13 cellular contexts compared by ENCODE assay signal in the genomic region with DNA sequence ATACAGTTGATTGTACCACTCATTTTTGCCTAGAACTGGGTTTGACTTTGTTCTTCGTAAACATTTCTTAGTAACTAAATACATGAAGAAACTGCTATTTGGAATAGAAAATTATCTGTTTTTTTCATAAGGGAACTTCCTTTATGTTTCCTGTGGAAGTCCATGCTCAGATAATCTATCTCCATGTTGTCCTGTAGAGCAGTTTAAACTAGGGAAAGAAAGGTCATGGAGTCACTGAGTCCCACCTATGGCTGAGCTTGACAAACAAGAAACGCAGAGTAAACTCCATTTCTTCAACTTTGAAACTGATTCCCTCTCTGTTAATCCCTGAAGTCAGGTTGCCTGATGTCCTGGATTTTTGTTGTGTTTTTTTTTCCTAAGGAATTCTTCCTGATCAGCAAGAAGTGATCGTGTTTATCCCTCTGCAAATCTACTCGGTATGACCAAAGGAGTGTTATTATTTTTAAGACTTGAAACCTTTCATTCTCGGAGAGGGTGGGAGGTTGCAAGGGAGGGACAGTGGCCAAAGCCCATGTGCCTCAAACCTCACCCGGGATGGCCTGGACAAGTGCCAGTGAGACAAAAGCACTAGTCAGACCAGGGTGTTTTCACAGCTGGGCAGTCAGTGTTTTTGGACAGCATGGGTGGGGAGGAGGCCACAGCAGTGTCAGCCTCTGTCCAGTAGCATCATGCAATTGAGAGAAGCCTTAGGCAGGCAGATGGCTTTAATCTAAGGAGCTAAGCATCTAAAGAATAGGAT. TPM values are rescaled to one million over a fixed set of nuclear protein-coding genes. Genes with fewer than 3 reads are reported as not detected.
DNase-seq lines count a peak whose midpoint lies in the region; ATAC-seq, FAIRE-seq and TF ChIP-seq lines count a peak whose summit lies in the region.
"Had no signal": no experiment of that assay in that cellular context is flagged by ENCODE, and none has a peak within 500 bp of the region (broad histone marks: within the 10 kb centered on the region; RNA-seq: fewer than 3 reads in every experiment).

No MANE protein-coding gene starts in this region.

- H3K4me3 Mint-ChIP-seq in activated CD4-positive, alpha-beta T cell treated with anti-CD3 and anti-CD28 coated beads, Interleukin-2, amount 10 ng/mL, durations not matched to agents 24 days and 14 days: no peak overlapping the region
- H3K4me3 Mint-ChIP-seq: nephron progenitor cell, WTC11 had no signal

- in situ Hi-C loops in astrocyte of the spinal cord (cut with HindIII; ENCODE audit: low sequenced_read_pairs): loop anchor here (25.0 kb wide), 1 partner anchor 233 kb away; no protein-coding TSS in a partner anchor

- peak; percentile 59 to 95 for ATAC-seq in left cardiac atrium
- ATAC-seq in HG02970 (IDR thresholded peaks at IDR 0.05; ENCODE audit: low FRiP score, unreplicated experiment): no peak
- ATAC-seq: WTC11 had no signal

- TF ChIP-seq CTCF in astrocyte of the spinal cord (IDR thresholded peaks at IDR 0.05; ENCODE audit: low read depth, low read length) (no peak), spleen (IDR thresholded peaks at IDR 0.05 in 8 of 11, conservative IDR thresholded peaks at IDR 0.05 in 3 of 11) (no peak)

- 56 to 70% (median 69%) methylated on average over 6 of the region's 6 CpGs for WGBS in spleen, 5 donors

- no peaks in the 10 kb centered on the region for H3K27me3 Mint-ChIP-seq in activated CD4-positive, alpha-beta T cell treated with anti-CD3 and anti-CD28 coated beads, Interleukin-2, amount 10 ng/mL, durations not matched to agents 24 days and 14 days

- peaks cover 9% of the 10 kb centered on the region for H3K36me3 Mint-ChIP-seq in activated CD4-positive, alpha-beta T cell treated with anti-CD3 and anti-CD28 coated beads, Interleukin-2, amount 10 ng/mL, durations not matched to agents 24 days and 14 days (ENCODE audit: low read depth)

- H3K27ac ChIP-seq in spleen: peak overlapping the region in 7 of 8 donors; percentile 23 to 79 (median 69)
- H3K27ac ChIP-seq: KMS-11 had no signal

- no peak overlapping the region for H3K27ac Mint-ChIP-seq in activated CD4-positive, alpha-beta T cell treated with anti-CD3 and anti-CD28 coated beads, Interleukin-2, amount 10 ng/mL, durations not matched to agents 24 days and 14 days
- H3K27ac Mint-ChIP-seq: nephron progenitor cell, WTC11 had no signal

- H3K4me1 ChIP-seq in spleen: peaks cover 0 to 8% (median 4%) of the 10 kb centered on the region in 6 donors

- TF ChIP-seq POLR2A in spleen (IDR thresholded peaks at IDR 0.05): no peak

- H3K27me3 ChIP-seq in spleen (replicated peaks in 1 of 7): no peaks in the 10 kb centered on the region

- peaks cover 0 to 4% (median 0%) of the 10 kb centered on the region in 8 donors for H3K9me3 ChIP-seq in spleen

- H3K9me3 Mint-ChIP-seq in activated CD4-positive, alpha-beta T cell treated with anti-CD3 and anti-CD28 coated beads, Interleukin-2, amount 10 ng/mL, durations not matched to agents 24 days and 14 days: peaks cover 3% of the 10 kb centered on the region

- DNase-seq in HS-27A (ENCODE audit: low read depth) (peak; percentile 96), astrocyte of the spinal cord (ENCODE audit: low read depth, low spot score) (peak; percentile 94), left cardiac atrium (peak; percentile 80), spleen (no peak), DMS79 treated with DMSO at 0.1 percent for 48 hours (lab: John Stamatoyannopoulos, UW) (no peak), frontal cortex (ENCODE audit: low spot score in 2 of 2) (no peak)
- no peak for DNase-seq in activated CD4-positive, alpha-beta T cell treated with anti-CD3 and anti-CD28 coated beads, Interleukin-2, amount 10 ng/mL, durations not matched to agents 24 days and 14 days
- DNase-seq: activated naive CD4-positive, alpha-beta T cell treated with anti-CD3 and anti-CD28 coated beads, Interleukin-2, amount 50 U/mL, for 16 hours; foreskin melanocyte; nephron progenitor cell had no signal

- no peak overlapping the region for H3K4me3 ChIP-seq in astrocyte of the spinal cord (ENCODE audit: low read depth, low read length)
- H3K4me3 ChIP-seq in spleen: no peak overlapping the region

- peaks cover 2% of the 10 kb centered on the region for H3K4me1 Mint-ChIP-seq in activated CD4-positive, alpha-beta T cell treated with anti-CD3 and anti-CD28 coated beads, Interleukin-2, amount 10 ng/mL, durations not matched to agents 24 days and 14 days

- FAIRE-seq in frontal cortex (lab: Jason Lieb, UNC): no peak

- no peaks in the 10 kb centered on the region for H3K36me3 ChIP-seq in spleen

- intact Hi-C loops in left cardiac atrium (cut with DNase I): loop anchor here in 1 of 2 donors (10.0 kb wide), 1 partner anchor 136 kb away; no protein-coding TSS in a partner anchor
- intact Hi-C loops in spleen (cut with DNase I; ENCODE audit: low total_unique reads): no loop called here
- intact Hi-C loops in activated CD4-positive, alpha-beta T cell treated with anti-CD3 and anti-CD28 coated beads, Interleukin-2, amount 10 ng/mL, durations not matched to agents 24 days and 14 days (cut with micrococcal nuclease): no loop called here

RNA-seq across cellular contexts. Expression of a gene that starts 54.8 kb away (rescaled TPM):
- total RNA-seq in left cardiac atrium (under 1 TPM; 0.32 to 0.60 TPM), spleen (1 to 10 TPM; 2.9 to 6.0 (median 3.4) TPM), frontal cortex (65.6 TPM)
- polyA plus RNA-seq in spleen: under 1 TPM; 0.30 to 0.53 (median 0.35) TPM
- total RNA-seq in activated CD4-positive, alpha-beta T cell treated with anti-CD3 and anti-CD28 coated beads, Interleukin-2, amount 10 ng/mL, durations not matched to agents 24 days and 14 days: 7.1 and 7.3 TPM in 2 replicates

Comparison
In these comparisons a context has a peak if more than half of its experiments do, and no peak if none do; other contexts are left out.
1. DNase-seq: peak in HS-27A (single experiment), astrocyte of the spinal cord (single experiment) and left cardiac atrium (single experiment); none in spleen (single experiment), activated CD4-positive, alpha-beta T cell treated with anti-CD3 and anti-CD28 coated beads, Interleukin-2, amount 10 ng/mL, durations not matched to agents 24 days and 14 days (single experiment), DMS79 treated with DMSO at 0.1 percent for 48 hours (single experiment) and frontal cortex (0 of 2).